8 cellular contexts compared by ENCODE assay signal in genomic region chr12:117098361-117099217, GRCh38. TPM values are rescaled to one million over a fixed set of nuclear protein-coding genes. Genes with fewer than 3 reads are reported as not detected.
DNase-seq lines count a peak whose midpoint lies in the region; ATAC-seq, FAIRE-seq and TF ChIP-seq lines count a peak whose summit lies in the region.

No MANE protein-coding gene starts in this region.

- no peak overlapping the region for H2AFZ ChIP-seq in HepG2 (ENCODE audit: low read length)

- BruUV-seq in HepG2 (replicated peaks; lab: Mats Ljungman, UMichigan), result no TSS peak

- no peak for TF ChIP-seq RAD21 in HepG2 (CRISPR knock-in tag; IDR thresholded peaks at IDR 0.05)

- peak; percentile 31 for ATAC-seq in GM18505 (IDR thresholded peaks at IDR 0.05; ENCODE audit: unreplicated experiment)
- ATAC-seq in HepG2, result peak; percentile 30

- peaks cover 52% of the 10 kb centered on the region for H3K79me2 ChIP-seq in HepG2 (ENCODE audit: insufficient read depth, low read length)

- in situ Hi-C loops in HepG2 (cut with HindIII; ENCODE audit: extremely low pct_ligation_motif_present, low pct_unique_long_range_greater_than_20kb), result loop anchor here (5.0 kb wide), 1 partner anchor 51 kb away; no protein-coding TSS in a partner anchor

- no peak overlapping the region; the same call in 1 of the 2 replicates for H3K27ac ChIP-seq in HEK293 (ENCODE audit: extremely low read depth, low read depth, low read length)
- H3K27ac ChIP-seq in ascending aorta, result no peak overlapping the region
- peak overlapping the region; percentile 40 for H3K27ac ChIP-seq in HepG2 (ENCODE audit: extremely low read length, insufficient read depth, low read length)
- H3K27ac ChIP-seq in stomach, result peak overlapping the region; percentile 76 to 90 (median 85)

- no peak for TF ChIP-seq EP300 in HepG2 (IDR thresholded peaks at IDR 0.05; ENCODE audit: low read depth in 2 of 2, low read length in 2 of 2)
- no peak for TF ChIP-seq EP300 in HepG2 (CRISPR knock-in tag; IDR thresholded peaks at IDR 0.05; ENCODE audit: borderline replicate concordance)
- no peak for TF ChIP-seq EP300 in stomach (IDR thresholded peaks at IDR 0.05)

- H3K9ac ChIP-seq in HepG2 (ENCODE audit: insufficient read depth, low read depth, low read length), result peak overlapping the region; percentile 76

- CTCF ChIA-PET in HEK293 (lab: Yijun Ruan, JAX) (interaction anchor here (0.6 to 1.1 kb wide), 2 partner anchors 9 to 11 kb away, joined by 3 read pairs; no protein-coding TSS in a partner anchor), HepG2 (lab: Yijun Ruan, JAX; ENCODE audit: low intra/inter-chr PET ratio, low total read pairs) (no interaction called here)

- DNase-seq in NB4 (ENCODE audit: low read depth) (peak; percentile 62), ascending aorta (ENCODE audit: low spot score in 2 of 2) (no peak), HepG2 (ENCODE audit: low spot score) (no peak), stomach (peak; percentile 75), SKM-1 (lab: John Stamatoyannopoulos, UW; ENCODE audit: unreplicated experiment) (no peak), DMS153 (lab: John Stamatoyannopoulos, UW) (no peak)

- no peak for FAIRE-seq in HepG2 (lab: Jason Lieb, UNC)

- H3K9me3 ChIP-seq in HEK293 (ENCODE audit: control insufficient read depth, insufficient read depth, low read depth, low read length) (no peaks in the 10 kb centered on the region), ascending aorta (no peaks in the 10 kb centered on the region), HepG2 (ENCODE audit: low read length) (no peaks in the 10 kb centered on the region), stomach (no peaks in the 10 kb centered on the region)

- intact Hi-C loops in ascending aorta (cut with DNase I), result no loop called here
- intact Hi-C loops in HepG2 (cut with micrococcal nuclease; ENCODE audit: unreplicated experiment), result loop anchor here (1.0 to 2.0 kb wide), 2 partner anchors 7 to 54 kb away; no protein-coding TSS in a partner anchor
- intact Hi-C loops in stomach (cut with DNase I; ENCODE audit: low total_unique reads), result no loop called here

- H3K36me3 ChIP-seq in HEK293 (ENCODE audit: control insufficient read depth in 2 of 2, insufficient read depth in 1 of 2, low read length in 2 of 2), result no peaks in the 10 kb centered on the region
- H3K36me3 ChIP-seq in ascending aorta, result no peaks in the 10 kb centered on the region
- H3K36me3 ChIP-seq in HepG2 (replicated peaks in 1 of 2; ENCODE audit: control insufficient read depth in 1 of 2, insufficient read depth in 2 of 2, low read length in 2 of 2), result peaks cover 0 to 12% of the 10 kb centered on the region in 2 experiments; a peak in 4 of 5 replicates
- no peaks in the 10 kb centered on the region for H3K36me3 ChIP-seq in stomach

- peak overlapping the region; percentile 78 for H3K4me2 ChIP-seq in HepG2 (ENCODE audit: low read depth, low read length)

- peaks cover 12% of the 10 kb centered on the region for H4K20me1 ChIP-seq in HepG2 (ENCODE audit: insufficient read depth, low read length)

- H3K4me3 ChIP-seq in HEK293 (ENCODE audit: low read depth, low read length) (peak overlapping the region; percentile 36), NB4 (ENCODE audit: low read depth, low read length) (peak overlapping the region; percentile 97), ascending aorta (peak overlapping the region; percentile 70 to 73), HepG2 (replicated peaks in 1 of 3; ENCODE audit: insufficient read depth in 1 of 3, low read depth in 2 of 3, low read length in 3 of 3) (peak overlapping the region; percentile 89 to 92 (median 91)), stomach (peak overlapping the region; percentile 63 to 96 (median 79))

- H3K4me1 ChIP-seq in HEK293 (ENCODE audit: control insufficient read depth, insufficient read depth, low read length), result no peaks in the 10 kb centered on the region; the same call in 1 of the 2 replicates
- peaks cover 6 to 10% of the 10 kb centered on the region in 2 donors for H3K4me1 ChIP-seq in ascending aorta
- H3K4me1 ChIP-seq in HepG2 (ENCODE audit: insufficient read depth, low read length), result peaks cover 78% of the 10 kb centered on the region
- peaks cover 40 to 68% (median 63%) of the 10 kb centered on the region in 4 donors for H3K4me1 ChIP-seq in stomach

- POLR2A ChIA-PET in HEK293 (lab: Yijun Ruan, JAX), result no interaction called here
- POLR2A ChIA-PET in HepG2 (lab: Yijun Ruan, JAX), result interaction anchor here (0.8 to 1.4 kb wide), 2 partner anchors 7 to 53 kb away, joined by 3 to 4 read pairs; no protein-coding TSS in a partner anchor

- TF ChIP-seq POLR2A in GM18505 (IDR thresholded peaks at IDR 0.05; ENCODE audit: borderline replicate concordance, extremely low read depth, insufficient read depth, insufficient read length), result no peak
- TF ChIP-seq POLR2A in NB4 (IDR thresholded peaks at IDR 0.05; ENCODE audit: extremely low read depth, insufficient read length), result no peak
- TF ChIP-seq POLR2A in HepG2 (IDR thresholded peaks at IDR 0.05; ENCODE audit: insufficient read depth in 1 of 2, low read depth in 2 of 2, low read length in 2 of 2), result no peak
- no peak for TF ChIP-seq POLR2A in stomach (IDR thresholded peaks at IDR 0.05)

- WGBS in HepG2 (ENCODE audit: low lambda C conversion rate), result under 1% methylated on average over 17 of the region's 85 CpGs
- WGBS in stomach, 5 donors, result 1 to 3% (median 1%) methylated on average over 42 to 85 of the region's 85 CpGs

- TF ChIP-seq CTCF in HEK293 (tag by site-specific recombination; IDR thresholded peaks at IDR 0.05) (no peak), NB4 (IDR thresholded peaks at IDR 0.05; ENCODE audit: low read depth, low read length) (no peak), ascending aorta (IDR thresholded peaks at IDR 0.05) (no peak), HepG2 (CRISPR knock-in tag; IDR thresholded peaks at IDR 0.05) (no peak), stomach (IDR thresholded peaks at IDR 0.05) (no peak)

- peaks cover 16% of the 10 kb centered on the region for H3K27me3 ChIP-seq in ascending aorta
- no peaks in the 10 kb centered on the region; a peak in 1 of 5 replicates for H3K27me3 ChIP-seq in HepG2 (ENCODE audit: control insufficient read depth in 1 of 2, insufficient read depth in 2 of 2, low read length in 2 of 2)
- peaks cover 0 to 58% (median 19%) of the 10 kb centered on the region in 3 donors for H3K27me3 ChIP-seq in stomach

TF ChIP-seq in HEK293, 187 proteins besides CTCF, POLR2A, EP300 and RAD21 (continues in another document):
- TF ChIP-seq SALL2 (tag by site-specific recombination; IDR thresholded peaks at IDR 0.05; ENCODE audit: borderline replicate concordance), result no peak
- TF ChIP-seq ZNF24 (tag by site-specific recombination; IDR thresholded peaks at IDR 0.05), result no peak
- TF ChIP-seq ZBTB26 (tag by site-specific recombination; optimal IDR thresholded peaks at IDR 0.05), result peak; percentile 62

TF ChIP-seq in HepG2, 621 proteins besides CTCF, POLR2A, EP300 and RAD21 (continues in another document):
- TF ChIP-seq KDM2A (CRISPR knock-in tag; IDR thresholded peaks at IDR 0.05; ENCODE audit: borderline replicate concordance, low read depth) (peak; percentile 21; the same call in 1 of the 2 replicates), HNF1B (CRISPR knock-in tag; IDR thresholded peaks at IDR 0.05) (peak; percentile 33; the same call in 1 of the 2 replicates), GABPB1 (CRISPR knock-in tag; IDR thresholded peaks at IDR 0.05) (peak; percentile 54; the same call in 1 of the 2 replicates), MTF2 (CRISPR knock-in tag; IDR thresholded peaks at IDR 0.05; ENCODE audit: borderline replicate concordance) (peak; percentile 77; the same call in 1 of the 2 replicates), JUN (CRISPR knock-in tag; IDR thresholded peaks at IDR 0.05) (no peak), FOXC1 (CRISPR knock-in tag; IDR thresholded peaks at IDR 0.05; ENCODE audit: borderline replicate concordance) (peak; percentile 75; the same call in 1 of the 2 replicates), AGO1 (IDR thresholded peaks at IDR 0.05; ENCODE audit: low read depth, low read length, poor library complexity, severe bottlenecking) (peak; percentile 48)

RNA-seq across cellular contexts. Expression of gene TESC, which starts 0.6 kb away (rescaled TPM):
- total RNA-seq in ascending aorta, result 20.8 TPM
- 90.4 and 95.7 TPM in 2 replicates for total RNA-seq in HepG2 (2016; rRNA removed; fragmentation: Illumina TruSeq; extraction: Trizol)
- 47.9 and 55.6 TPM in 2 replicates for total RNA-seq in HepG2 (2016; cell fraction: cytosol; rRNA removed; fragmentation: Illumina TruSeq; extraction: Trizol; ENCODE audit: low read depth)
- total RNA-seq in HepG2 (2016; cell fraction: insoluble cytoplasmic fraction; rRNA removed; fragmentation: Illumina TruSeq; extraction: Trizol), result 94.6 and 101 TPM in 2 replicates
- total RNA-seq in HepG2 (2016; cell fraction: membrane; rRNA removed; fragmentation: Illumina TruSeq; extraction: Trizol), result 73.3 and 75.8 TPM in 2 replicates
- 42.8 and 54.2 TPM in 2 replicates for total RNA-seq in HepG2 (2016; cell fraction: nucleus; rRNA removed; fragmentation: Illumina TruSeq; extraction: Trizol)
- polyA plus RNA-seq in HepG2 (2011; rRNA removed), result 181 and 193 TPM in 2 replicates
- 178 and 242 TPM in 2 replicates for polyA plus RNA-seq in HepG2 (2011; cell fraction: cytosol; rRNA removed)
- 194 and 196 TPM in 2 replicates for polyA plus RNA-seq in HepG2 (2011; cell fraction: nucleus; rRNA removed)
- 45.0 and 55.8 TPM in 2 replicates for polyA plus RNA-seq in HepG2 (2012)
- polyA plus RNA-seq in HepG2 (2016; cell fraction: cytosol; fragmentation: Illumina TruSeq; extraction: Trizol; ENCODE audit: low read depth), result 46.7 and 59.9 TPM in 2 replicates
- 103 and 109 TPM in 2 replicates for polyA plus RNA-seq in HepG2 (2016; cell fraction: insoluble cytoplasmic fraction; fragmentation: Illumina TruSeq; extraction: Trizol; ENCODE audit: low read depth)
- polyA plus RNA-seq in HepG2 (2016; cell fraction: membrane; fragmentation: Illumina TruSeq; extraction: Trizol; ENCODE audit: low read depth), result 69.1 and 76.1 TPM in 2 replicates
- 80.6 and 84.9 TPM in 2 replicates for polyA plus RNA-seq in HepG2 (2016; cell fraction: nucleus; fragmentation: Illumina TruSeq; extraction: Trizol; ENCODE audit: insufficient read depth, low read depth)
- polyA minus RNA-seq in HepG2 (2011; rRNA and poly(A)+ RNA removed; ENCODE audit: low replicate concordance), result 8.2 and 120 TPM in 2 replicates
- 28.3 and 29.5 TPM in 2 replicates for polyA minus RNA-seq in HepG2 (2011; cell fraction: cytosol; rRNA and poly(A)+ RNA removed)
- polyA minus RNA-seq in HepG2 (2011; cell fraction: nucleus; rRNA and poly(A)+ RNA removed), result 89.0 and 92.2 TPM in 2 replicates
- total RNA-seq in stomach, result 100 to 1,000 TPM in 2 of 5 donors, 10 to 100 TPM in 2, not detected in 1; 51.3 to 352 (median 103) TPM
- 100 to 1,000 TPM in 1 of 3 donors, 10 to 100 TPM in 2; 70.3 to 183 (median 87.5) TPM for polyA plus RNA-seq in stomach

Comparison
In these comparisons a context has a peak if more than half of its experiments do, and no peak if none do; other contexts are left out.
1. H3K27ac ChIP-seq: peak in HepG2 (single experiment) and stomach (5 of 5); none in HEK293 (single experiment) and ascending aorta (0 of 2).
2. H3K4me3 ChIP-seq: peak in every context shown above with its lines; median percentile 97 in NB4; 91 in HepG2; 79 in stomach; 72 in ascending aorta; 36 in HEK293.
3. DNase-seq: peak in NB4 (single experiment) and stomach (single experiment); none in ascending aorta (0 of 2), HepG2 (single experiment), SKM-1 (single experiment) and DMS153 (single experiment).